ENCODE assay signal across 8 cellular contexts in genomic region chr2:174681099-174681982, GRCh38.
DNase-seq lines count a peak whose midpoint lies in the region; ATAC-seq lines count a peak whose summit lies in the region.

No MANE protein-coding gene starts in this region.

- intact Hi-C loops in Right ventricle myocardium inferior (cut with DNase I) (loop anchor here (10.0 kb wide), 1 partner anchor 107 kb away; no protein-coding TSS in a partner anchor), cardiac septum (cut with DNase I) (loop anchor here (5.0 kb wide), 2 partner anchors 49 to 194 kb away; partner anchors contain the start of gene GPR155), left ventricle myocardium superior (cut with micrococcal nuclease) (no loop called here)

- CTCF ChIA-PET in activated CD4-positive, alpha-beta memory T cell treated with anti-CD3 and anti-CD28 coated beads, Interleukin-2, amount 10 ng/mL, durations not matched to agents 7 days and 5 days (lab: Charles Lee) = interaction anchor here (0.7 to 9.2 kb wide), 14 partner anchors 9 to 219 kb away, joined by 3 to 162 read pairs (median 4); partner anchors contain the start of genes GPR155 and WIPF1

- H3K27ac Mint-ChIP-seq in activated CD4-positive, alpha-beta memory T cell treated with anti-CD3 and anti-CD28 coated beads, Interleukin-2, amount 10 ng/mL, durations not matched to agents 7 days and 5 days = peak overlapping the region; percentile 53

- DNase-seq in Right ventricle myocardium inferior (ENCODE audit: missing footprints) (no peak), cardiac septum (ENCODE audit: low spot score) (no peak), left ventricle myocardium superior (no peak), renal cortical epithelial cell (ENCODE audit: low read depth) (peak; percentile 32), NCI-H1105 treated with DMSO at 0.1 percent for 48 hours (lab: John Stamatoyannopoulos, UW) (no peak)
- DNase-seq in activated CD4-positive, alpha-beta memory T cell treated with anti-CD3 and anti-CD28 coated beads, Interleukin-2, amount 10 ng/mL, durations not matched to agents 7 days and 5 days = no peak

- H3K4me1 Mint-ChIP-seq in activated CD4-positive, alpha-beta memory T cell treated with anti-CD3 and anti-CD28 coated beads, Interleukin-2, amount 10 ng/mL, durations not matched to agents 7 days and 5 days = peaks cover 69% of the 10 kb centered on the region

- POLR2A ChIA-PET in activated CD4-positive, alpha-beta memory T cell treated with anti-CD3 and anti-CD28 coated beads, Interleukin-2, amount 10 ng/mL, durations not matched to agents 7 days and 5 days (lab: Charles Lee) = interaction anchor here (0.9 to 8.5 kb wide), 18 partner anchors 8 to 218 kb away, joined by 3 to 117 read pairs (median 5); partner anchors contain the start of gene WIPF1

- H3K27me3 Mint-ChIP-seq in activated CD4-positive, alpha-beta memory T cell treated with anti-CD3 and anti-CD28 coated beads, Interleukin-2, amount 10 ng/mL, durations not matched to agents 7 days and 5 days = no peaks in the 10 kb centered on the region

- peaks cover 23% of the 10 kb centered on the region for H3K36me3 Mint-ChIP-seq in activated CD4-positive, alpha-beta memory T cell treated with anti-CD3 and anti-CD28 coated beads, Interleukin-2, amount 10 ng/mL, durations not matched to agents 7 days and 5 days (ENCODE audit: low read depth)

- peak; percentile 60 for ATAC-seq in Right ventricle myocardium inferior
- ATAC-seq in left ventricle myocardium superior = peak; percentile 38
- no peak for ATAC-seq in HG03135 (IDR thresholded peaks at IDR 0.05; ENCODE audit: unreplicated experiment)
- ATAC-seq in GM18520 (IDR thresholded peaks at IDR 0.05; ENCODE audit: unreplicated experiment) = no peak

- peak overlapping the region; percentile 79 for H3K4me3 Mint-ChIP-seq in activated CD4-positive, alpha-beta memory T cell treated with anti-CD3 and anti-CD28 coated beads, Interleukin-2, amount 10 ng/mL, durations not matched to agents 7 days and 5 days

- H3K9me3 Mint-ChIP-seq in activated CD4-positive, alpha-beta memory T cell treated with anti-CD3 and anti-CD28 coated beads, Interleukin-2, amount 10 ng/mL, durations not matched to agents 7 days and 5 days = no peaks in the 10 kb centered on the region

Comparison
In these comparisons a context has a peak if more than half of its experiments do, and no peak if none do; other contexts are left out.
1. ATAC-seq: peak in Right ventricle myocardium inferior (single experiment) and left ventricle myocardium superior (single experiment); none in HG03135 (single experiment) and GM18520 (single experiment).